ENCODE assay signal across 36 cellular contexts in genomic region chr11:59794417-59794816, GRCh38. TPM values are rescaled to one million over a fixed set of nuclear protein-coding genes. Genes with fewer than 3 reads are reported as not detected.
"Had no signal": no experiment of that assay in that cellular context is flagged by ENCODE, and none has a peak within 500 bp of the region (broad histone marks: within the 10 kb centered on the region; RNA-seq: fewer than 3 reads in every experiment).

No MANE protein-coding gene starts in this region.

- H3K27me3 ChIP-seq: heart left ventricle, neural progenitor cell, neutrophil, right lobe of liver, testis, thyroid gland, transverse colon, uterus had no signal

- H3K4me3 ChIP-seq: heart left ventricle, left ventricle myocardium inferior, neural progenitor cell, psoas muscle, right lobe of liver, smooth muscle cell, testis, thyroid gland, transverse colon, uterus had no signal

- H3K9me3 Mint-ChIP-seq: mesothelial cell of epicardium; naive B cell; natural killer cell; nephron progenitor cell; neural progenitor cell; stimulated activated memory B cell treated with anti-CD40 and anti-IgM and Interleukin-4, amounts not matched to agents 10 μg/mL and 1 μg/mL and 100 μg/mL, for 72 hours; stimulated activated naive CD8-positive, alpha-beta T cell treated with anti-CD3 and anti-CD28 coated beads, Interleukin-15, amount 100 ng/mL, for 72 hours had no signal

- H3K9me3 ChIP-seq: heart left ventricle, left ventricle myocardium inferior, neutrophil, psoas muscle, right lobe of liver, testis, thyroid gland, transverse colon, uterus had no signal

- H3K36me3 Mint-ChIP-seq: neural progenitor cell had no signal

- H3K4me3 Mint-ChIP-seq: immature natural killer cell; mesothelial cell of epicardium; naive B cell; natural killer cell; nephron progenitor cell; neural progenitor cell; stimulated activated memory B cell treated with anti-CD40 and anti-IgM and Interleukin-4, amounts not matched to agents 10 μg/mL and 1 μg/mL and 100 μg/mL, for 72 hours; stimulated activated naive CD8-positive, alpha-beta T cell treated with anti-CD3 and anti-CD28 coated beads, Interleukin-15, amount 100 ng/mL, for 72 hours had no signal

- H3K4me1 ChIP-seq: heart left ventricle, left ventricle myocardium inferior, neural progenitor cell, parathyroid adenoma, psoas muscle, right lobe of liver, testis, thyroid gland, transverse colon, uterus had no signal

- H3K36me3 ChIP-seq: neural progenitor cell had no signal

- H3K27ac ChIP-seq: heart left ventricle, left ventricle myocardium inferior, neural progenitor cell, parathyroid adenoma, psoas muscle, right lobe of liver, testis, thyroid gland, transverse colon, uterus had no signal

- H3K4me1 Mint-ChIP-seq: immature natural killer cell; mesothelial cell of epicardium; naive B cell; natural killer cell; neural progenitor cell; stimulated activated memory B cell treated with anti-CD40 and anti-IgM and Interleukin-4, amounts not matched to agents 10 μg/mL and 1 μg/mL and 100 μg/mL, for 72 hours; stimulated activated naive CD8-positive, alpha-beta T cell treated with anti-CD3 and anti-CD28 coated beads, Interleukin-15, amount 100 ng/mL, for 72 hours had no signal

- H3K27me3 Mint-ChIP-seq: naive B cell; stimulated activated memory B cell treated with anti-CD40 and anti-IgM and Interleukin-4, amounts not matched to agents 10 μg/mL and 1 μg/mL and 100 μg/mL, for 72 hours; stimulated activated naive CD8-positive, alpha-beta T cell treated with anti-CD3 and anti-CD28 coated beads, Interleukin-15, amount 100 ng/mL, for 72 hours had no signal

- DNase-seq: heart left ventricle; hypothalamus; immature natural killer cell; kidney; left colon; left ventricle myocardium inferior; mesendoderm; naive B cell; natural killer cell; nephron progenitor cell; occipital lobe; psoas muscle; right lobe of liver; stimulated activated CD4-positive, alpha-beta T cell treated with anti-CD3 and anti-CD28 coated beads, Interleukin-1b, Interleukin-23, amount 100 ng/mL, for 48 hours; stimulated activated CD4-positive, alpha-beta T cell treated with anti-CD3 and anti-CD28 coated beads, Interleukin-2, amount 100 ng/mL, for 48 hours; stimulated activated CD4-positive, alpha-beta T cell treated with anti-CD3 and anti-CD28 coated beads, Interleukin-4, amount 100 ng/mL, for 4 hours; stimulated activated CD8-positive, alpha-beta memory T cell treated with anti-CD3 and anti-CD28 coated beads, Interleukin-4, amount 100 ng/mL, for 48 hours; stimulated activated naive CD4-positive, alpha-beta T cell treated with Interleukin-2 at 50 U/mL for 16 hours; stimulated activated naive CD8-positive, alpha-beta T cell treated with anti-CD3 and anti-CD28 coated beads, Interleukin-15, amount 100 ng/mL, for 72 hours; substantia nigra; testis; thyroid gland; transverse colon; uterus had no signal

- ATAC-seq: heart left ventricle; left colon; natural killer cell; psoas muscle; right lobe of liver; stimulated activated memory B cell treated with anti-CD40 and anti-IgM and Interleukin-4, amounts not matched to agents 10 μg/mL and 1 μg/mL and 100 μg/mL, for 72 hours; stimulated activated naive CD8-positive, alpha-beta T cell treated with anti-CD3 and anti-CD28 coated beads, Interleukin-15, amount 100 ng/mL, for 72 hours had no signal

- H3K27ac Mint-ChIP-seq: immature natural killer cell; mesothelial cell of epicardium; natural killer cell; nephron progenitor cell; neural progenitor cell; stimulated activated memory B cell treated with anti-CD40 and anti-IgM and Interleukin-4, amounts not matched to agents 10 μg/mL and 1 μg/mL and 100 μg/mL, for 72 hours; stimulated activated naive CD8-positive, alpha-beta T cell treated with anti-CD3 and anti-CD28 coated beads, Interleukin-15, amount 100 ng/mL, for 72 hours had no signal

RNA-seq across cellular contexts. Expression of gene CBLIF, which starts 50.9 kb away (rescaled TPM):
- total RNA-seq: heart left ventricle, kidney, left ventricle myocardium inferior, lower leg skin, mesothelial cell of epicardium, mononuclear cell, natural killer cell, occipital lobe, osteocyte, posterior vena cava, psoas muscle, right lobe of liver, skeletal muscle tissue, smooth muscle cell, thyroid gland, transverse colon, ureter, uterus had no signal
- polyA plus RNA-seq: heart left ventricle, immature natural killer cell, smooth muscle cell had no signal
